Comparison of ENCODE assay signal across 20 cellular contexts in the genomic region with DNA sequence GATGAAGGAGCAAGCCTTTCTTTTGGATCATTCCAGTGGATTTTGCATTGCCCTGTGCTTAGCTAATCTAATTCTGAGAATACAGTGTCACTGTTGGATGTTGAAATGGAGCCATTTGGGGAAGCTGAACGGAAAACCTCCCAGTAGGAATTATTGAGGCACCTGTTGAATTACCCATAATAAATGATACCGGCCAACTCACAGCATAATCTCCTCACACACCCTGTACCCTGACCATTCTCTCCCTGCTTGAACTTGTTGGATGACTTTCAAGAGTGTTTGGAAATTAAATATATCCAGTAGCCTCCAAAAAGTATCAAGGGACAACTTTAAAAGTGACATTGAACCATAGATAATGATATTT.
"Had no signal": no experiment of that assay in that cellular context is flagged by ENCODE, and none has a peak within 500 bp of the region (broad histone marks: within the 10 kb centered on the region; RNA-seq: fewer than 3 reads in every experiment).

No MANE protein-coding gene starts in this region.

- H3K27me3 ChIP-seq: colonic mucosa, gastroesophageal sphincter, hepatocyte, testis had no signal

- H3K4me3 ChIP-seq: colonic mucosa, gastroesophageal sphincter, hepatocyte, testis had no signal

- H3K79me2 ChIP-seq: hepatocyte, parathyroid adenoma had no signal

- H3K4me2 ChIP-seq: hepatocyte had no signal

- DNase-seq: activated B cell treated with CpG ODN at 0.5 μM for 24 hours; activated CD4-positive, alpha-beta T cell treated with anti-CD3 and anti-CD28 coated beads, Interleukin-2, amount 50 U/mL, for 4 hours; activated CD8-positive, alpha-beta memory T cell treated with anti-CD3 and anti-CD28 coated beads for 24 hours; activated effector memory CD4-positive, alpha-beta T cell treated with Interleukin-2 at 50 U/mL for 16 hours; activated T-cell treated with anti-CD3 and anti-CD28 coated beads, Interleukin-2, amount 50 U/mL, for 1 hour; anterior cingulate cortex; cerebellar nuclear complex; colonic mucosa; effector memory CD4-positive, alpha-beta T cell; erythroblast; naive B cell; nucleus accumbens; right cardiac atrium; stimulated activated CD4-positive, alpha-beta T cell treated with anti-CD3 and anti-CD28 coated beads, Interleukin-4, amount 100 ng/mL, for 1 hour; stimulated activated naive CD8-positive, alpha-beta T cell treated with anti-CD3 and anti-CD28 coated beads, Interleukin-15, Interleukin-2, amounts not matched to agents 100 U/mL and 50 U/mL, for 24 hours; SW 1271; testis had no signal

- H3K9ac ChIP-seq: parathyroid adenoma had no signal

- H3K9me3 ChIP-seq: colonic mucosa, gastroesophageal sphincter, testis had no signal

- H3K4me1 ChIP-seq: colonic mucosa, parathyroid adenoma, testis had no signal

- H3K27ac ChIP-seq: colonic mucosa, gastroesophageal sphincter, hepatocyte, parathyroid adenoma, testis had no signal

- H2AFZ ChIP-seq: hepatocyte, parathyroid adenoma had no signal

- ATAC-seq: gastroesophageal sphincter, right cardiac atrium had no signal

- H3K36me3 ChIP-seq: colonic mucosa, gastroesophageal sphincter had no signal
